Comparison of ENCODE assay signal across 9 cellular contexts in the genomic region with DNA sequence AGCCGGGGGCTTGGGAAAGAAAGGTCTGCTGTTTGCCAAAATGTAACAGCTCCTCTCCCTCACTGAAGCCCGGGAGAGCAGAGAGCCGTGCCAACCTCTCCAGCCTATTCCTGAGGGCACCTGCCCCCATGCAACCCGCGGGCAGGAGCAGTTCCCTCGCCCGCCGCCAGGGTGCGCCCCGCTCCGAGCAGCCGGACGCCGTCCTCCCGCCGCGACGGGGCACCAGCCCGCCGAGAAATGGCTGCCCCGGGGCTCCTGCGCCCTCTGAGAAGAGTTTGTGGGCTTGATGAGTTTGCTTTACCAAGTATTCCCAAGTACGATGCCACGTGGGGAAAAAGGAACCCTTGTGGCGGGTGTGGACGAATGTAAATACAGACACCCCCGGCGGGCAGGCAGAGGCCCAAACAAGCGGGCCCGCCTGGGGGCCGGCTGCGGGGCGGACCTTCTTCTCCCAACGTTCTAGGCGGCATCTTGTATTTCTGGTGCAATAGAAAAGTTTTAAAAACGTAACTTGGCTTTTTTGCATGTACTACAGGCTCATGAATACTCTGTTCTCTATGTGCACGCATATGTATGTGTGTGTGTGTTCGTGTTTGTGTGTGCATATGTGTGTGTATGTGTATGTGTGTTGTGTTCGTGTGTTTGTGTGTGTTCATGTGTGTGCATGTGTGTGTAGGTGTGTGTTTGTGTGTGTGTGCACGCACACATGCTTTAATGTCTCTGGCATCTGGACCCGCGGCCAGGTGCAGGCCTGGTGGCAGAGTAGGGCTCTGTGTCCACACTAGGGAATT.
DNase-seq lines count a peak whose midpoint lies in the region; ATAC-seq, FAIRE-seq and TF ChIP-seq lines count a peak whose summit lies in the region.
"Had no signal": no experiment of that assay in that cellular context is flagged by ENCODE, and none has a peak within 500 bp of the region (broad histone marks: within the 10 kb centered on the region; RNA-seq: fewer than 3 reads in every experiment).

No MANE protein-coding gene starts in this region.

- peak overlapping the region in 1 of 6 donors; percentile 92 for H3K27ac Mint-ChIP-seq in naive B cell

- TF ChIP-seq CTCF in endothelial cell of umbilical vein (IDR thresholded peaks at IDR 0.05; ENCODE audit: extremely low read depth in 1 of 2, insufficient read depth in 1 of 2, low read depth in 1 of 2, low read length in 2 of 2) = peak; percentile 90 to 98

- no peaks in the 10 kb centered on the region for H3K27me3 ChIP-seq in endothelial cell of umbilical vein (ENCODE audit: control insufficient read depth in 2 of 2, insufficient read depth in 2 of 2, low read length in 2 of 2)

- ATAC-seq in HG02870 (IDR thresholded peaks at IDR 0.05; ENCODE audit: unreplicated experiment) (peak; percentile 71), naive B cell (ENCODE audit: low read depth in 2 of 2) (peak; percentile 86 to 93)

- H3K4me3 ChIP-seq in endothelial cell of umbilical vein (replicated peaks in 1 of 3; ENCODE audit: insufficient read depth in 1 of 3, low read depth in 1 of 3, low read length in 3 of 3) = no peak overlapping the region

- intact Hi-C loops in endothelial cell of umbilical vein (cut with micrococcal nuclease) = loop anchor here (1.0 kb wide), 3 partner anchors 19 to 169 kb away; no protein-coding TSS in a partner anchor

- POLR2A ChIA-PET in endothelial cell of umbilical vein (lab: Charles Lee) = no interaction called here

- peaks cover 17% of the 10 kb centered on the region for H3K4me1 ChIP-seq in endothelial cell of umbilical vein (ENCODE audit: control insufficient read depth, extremely low read depth, insufficient read depth, low read length)

- no TSS peak for BruUV-seq in endothelial cell of umbilical vein (replicated peaks; lab: Mats Ljungman, UMichigan)

- CTCF ChIA-PET in endothelial cell of umbilical vein (lab: Charles Lee) = interaction anchor here (0.7 to 5.0 kb wide), 10 partner anchors 12 to 171 kb away, joined by 3 to 33 read pairs (median 7); a partner anchor contains a TSS

- no peaks in the 10 kb centered on the region for H4K20me1 ChIP-seq in endothelial cell of umbilical vein (replicated peaks; ENCODE audit: control insufficient read depth, extremely low read depth, insufficient read depth, low read length)

- peak overlapping the region; percentile 67 for H2AFZ ChIP-seq in endothelial cell of umbilical vein (ENCODE audit: low read depth, low read length)

- no peak overlapping the region for H3K4me3 Mint-ChIP-seq in naive B cell

- no peak overlapping the region for H3K27ac ChIP-seq in endothelial cell of umbilical vein (ENCODE audit: insufficient read depth, low read depth, low read length)

- H3K9ac ChIP-seq in endothelial cell of umbilical vein (replicated peaks; ENCODE audit: extremely low read depth, insufficient read depth, low read length) = no peak overlapping the region

- peak; percentile 80 for DNase-seq in DMS 273 (lab: John Stamatoyannopoulos, UW; ENCODE audit: unreplicated experiment)
- no peak for DNase-seq in DMS 273 treated with DMSO at 0.1 percent for 48 hours (lab: John Stamatoyannopoulos, UW)
- peak; percentile 10 for DNase-seq in NCI-H446 treated with DMSO at 0.1 percent for 48 hours (lab: John Stamatoyannopoulos, UW)
- peak; percentile 54 to 59 for DNase-seq in activated CD8-positive, alpha-beta memory T cell treated with anti-CD3 and anti-CD28 coated beads for 4 hours (ENCODE audit: low read depth in 2 of 2)
- DNase-seq in endothelial cell of umbilical vein (ENCODE audit: low read depth, low spot score) = peak; percentile 47
- peak; percentile 74 for DNase-seq in naive B cell
- peak; percentile 38 to 63 for DNase-seq in stimulated activated CD8-positive, alpha-beta memory T cell treated with anti-CD3 and anti-CD28 coated beads, Interleukin-7, amount 100 ng/mL, for 4 hours (ENCODE audit: low read depth in 2 of 2)

- H3K36me3 Mint-ChIP-seq in naive B cell = no peaks in the 10 kb centered on the region

- no peak overlapping the region for H3K4me2 ChIP-seq in endothelial cell of umbilical vein (ENCODE audit: insufficient read depth, low read length)

- H3K9me1 ChIP-seq in endothelial cell of umbilical vein (replicated peaks; ENCODE audit: control insufficient read depth, extremely low read depth, insufficient read depth, low read length) = no peaks in the 10 kb centered on the region

- no peak for TF ChIP-seq POLR2A in endothelial cell of umbilical vein (IDR thresholded peaks at IDR 0.05; ENCODE audit: low read depth, low read length)

- FAIRE-seq in endothelial cell of umbilical vein (lab: Jason Lieb, UNC) = peak; percentile 63
- FAIRE-seq: A204.1 had no signal

- no peaks in the 10 kb centered on the region for H3K9me3 ChIP-seq in endothelial cell of umbilical vein (replicated peaks; ENCODE audit: control insufficient read depth, insufficient read depth, low read length)

- no peaks in the 10 kb centered on the region for H3K36me3 ChIP-seq in endothelial cell of umbilical vein (ENCODE audit: control insufficient read depth in 2 of 2, extremely low read depth in 1 of 2, insufficient read depth in 2 of 2, low read length in 2 of 2)

- dilution Hi-C loops in endothelial cell of umbilical vein (cut with MboI; ENCODE audit: extremely low pct_ligation_motif_present, low sequenced_read_pairs) = no loop called here

- H3K9me3 Mint-ChIP-seq in naive B cell = no peaks in the 10 kb centered on the region

- H3K4me1 Mint-ChIP-seq in naive B cell = peaks cover 0 to 9% (median 3%) of the 10 kb centered on the region in 3 donors

- H3K27me3 Mint-ChIP-seq in naive B cell = peaks cover 0 to 5% (median 0%) of the 10 kb centered on the region in 3 donors

- H3K79me2 ChIP-seq in endothelial cell of umbilical vein (ENCODE audit: control insufficient read depth, insufficient read depth, low read length) = no peaks in the 10 kb centered on the region

TF ChIP-seq in endothelial cell of umbilical vein, 7 proteins besides CTCF, POLR2A, EP300 and RAD21:
- TF ChIP-seq FOS (IDR thresholded peaks at IDR 0.05; ENCODE audit: borderline replicate concordance, insufficient read depth, low read length) (no peak), POLR2AphosphoS5 (IDR thresholded peaks at IDR 0.05; ENCODE audit: insufficient read depth, low read depth, low read length) (no peak), EZH2 (IDR thresholded peaks at IDR 0.05; ENCODE audit: borderline replicate concordance, low read depth, low read length, severe bottlenecking) (no peak), JUN (IDR thresholded peaks at IDR 0.05; ENCODE audit: borderline replicate concordance, insufficient read depth, insufficient read length, low read depth) (no peak), MYC (IDR thresholded peaks at IDR 0.05; ENCODE audit: low read depth, low read length) (no peak), GATA2 (IDR thresholded peaks at IDR 0.05; ENCODE audit: insufficient read depth, insufficient read length, low read depth, low read length) (no peak)
- TF ChIP-seq, protein P1, sequence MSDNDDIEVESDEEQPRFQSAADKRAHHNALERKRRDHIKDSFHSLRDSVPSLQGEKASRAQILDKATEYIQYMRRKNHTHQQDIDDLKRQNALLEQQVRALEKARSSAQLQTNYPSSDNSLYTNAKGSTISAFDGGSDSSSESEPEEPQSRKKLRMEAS (IDR thresholded peaks at IDR 0.05; ENCODE audit: insufficient read depth, insufficient read length) = no peak
